Comparison of ENCODE assay signal across 9 cellular contexts in genomic region chr3:77320514-77320913, GRCh38.
DNase-seq lines count a peak whose midpoint lies in the region; ATAC-seq and TF ChIP-seq lines count a peak whose summit lies in the region.
"Had no signal": no experiment of that assay in that cellular context is flagged by ENCODE, and none has a peak within 500 bp of the region (broad histone marks: within the 10 kb centered on the region; RNA-seq: fewer than 3 reads in every experiment).

No MANE protein-coding gene starts in this region.

- peak; percentile 75 for TF ChIP-seq CTCF in cardiac muscle cell (IDR thresholded peaks at IDR 0.05; ENCODE audit: low read depth, low read length)
- TF ChIP-seq CTCF in right atrium auricular region (IDR thresholded peaks at IDR 0.05): peak in 1 of 2 donors; percentile 76
- peak; percentile 62 for TF ChIP-seq CTCF in upper lobe of right lung (IDR thresholded peaks at IDR 0.05)

- peaks cover 4% of the 10 kb centered on the region for H3K4me1 ChIP-seq in cardiac muscle cell (ENCODE audit: low read depth)
- H3K4me1 ChIP-seq in right atrium auricular region: no peaks in the 10 kb centered on the region
- H3K4me1 ChIP-seq in upper lobe of right lung: no peaks in the 10 kb centered on the region

- DNase-seq in cardiac muscle cell (ENCODE audit: low read depth in 1 of 2, low spot score in 1 of 2): peak; percentile 57 to 62
- DNase-seq in right atrium auricular region (ENCODE audit: low spot score): no peak
- DNase-seq in SKM-1 treated with dmso at 0.1 percent for 144 hours (lab: John Stamatoyannopoulos, UW; ENCODE audit: unreplicated experiment): peak; percentile 37
- DNase-seq in glomerular visceral epithelial cell (ENCODE audit: extremely low spot score): peak; percentile 15
- no peak for DNase-seq in upper lobe of right lung
- DNase-seq in caudate nucleus (lab: John Stamatoyannopoulos, UW): no peak
- DNase-seq in iPS-NIHi7 (ENCODE audit: extremely low spot score): no peak

- H3K4me3 ChIP-seq in cardiac muscle cell (no peak overlapping the region), right atrium auricular region (no peak overlapping the region), upper lobe of right lung (no peak overlapping the region)
- H3K4me3 ChIP-seq: SK-N-MC had no signal

- H3K9me3 ChIP-seq in cardiac muscle cell (ENCODE audit: low read depth) (no peaks in the 10 kb centered on the region), right atrium auricular region (no peaks in the 10 kb centered on the region), upper lobe of right lung (no peaks in the 10 kb centered on the region)

- ATAC-seq in upper lobe of right lung (no peak), GM21360 (IDR thresholded peaks at IDR 0.05; ENCODE audit: unreplicated experiment) (no peak)

- no peaks in the 10 kb centered on the region for H3K36me3 ChIP-seq in cardiac muscle cell
- no peaks in the 10 kb centered on the region for H3K36me3 ChIP-seq in right atrium auricular region
- no peaks in the 10 kb centered on the region for H3K36me3 ChIP-seq in upper lobe of right lung

- intact Hi-C loops in upper lobe of right lung (cut with DNase I): no loop called here

- H3K27me3 ChIP-seq in cardiac muscle cell (no peaks in the 10 kb centered on the region), right atrium auricular region (no peaks in the 10 kb centered on the region), upper lobe of right lung (no peaks in the 10 kb centered on the region)

- H3K27ac ChIP-seq in cardiac muscle cell (no peak overlapping the region), right atrium auricular region (no peak overlapping the region), upper lobe of right lung (no peak overlapping the region), caudate nucleus (ENCODE audit: low read depth, low read length) (no peak overlapping the region)
- H3K27ac ChIP-seq: SK-N-MC had no signal

Comparison
In these comparisons a context has a peak if more than half of its experiments do, and no peak if none do; other contexts are left out.
1. DNase-seq: peak in cardiac muscle cell (2 of 2), SKM-1 treated with dmso at 0.1 percent for 144 hours (single experiment) and glomerular visceral epithelial cell (single experiment); none in right atrium auricular region (single experiment), upper lobe of right lung (single experiment), caudate nucleus (0 of 61) and iPS-NIHi7 (single experiment).